16 cellular contexts compared by ENCODE assay signal in genomic region chr7:25860882-25861228, GRCh38.
A peak's percentile ranks its signal among the peaks of the same experiment; 100 is the strongest.
DNase-seq lines count a peak whose midpoint lies in the region; ATAC-seq and TF ChIP-seq lines count a peak whose summit lies in the region.
"Had no signal": no experiment of that assay in that cellular context is flagged by ENCODE, and none has a peak within 500 bp of the region (broad histone marks: within the 10 kb centered on the region; RNA-seq: fewer than 3 reads in every experiment).

No MANE protein-coding gene starts in this region.

- peaks cover 41% of the 10 kb centered on the region for H3K4me1 Mint-ChIP-seq in activated CD8-positive, alpha-beta memory T cell treated with anti-CD3 and anti-CD28 coated beads, Interleukin-2, amount 10 ng/mL, durations not matched to agents 7 days and 5 days
- H3K4me1 Mint-ChIP-seq in IgD-negative memory B cell = peaks cover 0 to 12% (median 5%) of the 10 kb centered on the region in 3 donors
- peaks cover 46% of the 10 kb centered on the region for H3K4me1 Mint-ChIP-seq in activated T-helper 2 cell treated with anti-CD3 and anti-CD28 coated beads, Interferon-gamma antibody, Interleukin-2, Interleukin-4, amounts not matched to agents 10 μg/mL and 5 μg/mL and 100 μg/mL, durations not matched to agents 14 hours and 24 hours and 36 hours (ENCODE audit: low read depth)

- peaks cover 11 to 20% of the 10 kb centered on the region in 2 donors for H3K4me1 ChIP-seq in gastrocnemius medialis

- DNase-seq in activated CD8-positive, alpha-beta memory T cell treated with anti-CD3 and anti-CD28 coated beads, Interleukin-2, amount 10 ng/mL, durations not matched to agents 7 days and 5 days = no peak
- no peak for DNase-seq in activated CD8-positive, alpha-beta memory T cell treated with anti-CD3 and anti-CD28 coated beads, Interleukin-2, amount 50 U/mL, for 4 hours
- no peak for DNase-seq in activated T-helper 2 cell treated with anti-CD3 and anti-CD28 coated beads, Interferon-gamma antibody, Interleukin-2, Interleukin-4, amounts not matched to agents 10 μg/mL and 5 μg/mL and 100 μg/mL, durations not matched to agents 14 hours and 24 hours and 36 hours (ENCODE audit: low spot score)
- DNase-seq in gastrocnemius medialis (no peak), NCI-H2196 (lab: John Stamatoyannopoulos, UW; ENCODE audit: unreplicated experiment) (no peak), GM19238 (ENCODE audit: insufficient read length, low spot score) (no peak), NCI-H2081 treated with DMSO at 0.1 percent for 48 hours (lab: John Stamatoyannopoulos, UW) (no peak)
- DNase-seq: activated CD4-positive, CD25-positive, alpha-beta regulatory T cell treated with anti-CD3 and anti-CD28 coated beads, Interleukin-2, amount 50 U/mL, for 72 hours; COR-L47; dermis blood vessel endothelial cell; SIG-M5; stimulated activated CD4-positive, alpha-beta T cell treated with anti-CD3 and anti-CD28 coated beads, Interleukin-4, amount 100 ng/mL, for 4 hours; stimulated activated CD8-positive, alpha-beta memory T cell treated with anti-CD3 and anti-CD28 coated beads, Interleukin-4, amount 100 ng/mL, for 48 hours; T1000 had no signal

- H3K4me3 Mint-ChIP-seq in activated CD8-positive, alpha-beta memory T cell treated with anti-CD3 and anti-CD28 coated beads, Interleukin-2, amount 10 ng/mL, durations not matched to agents 7 days and 5 days = peak overlapping the region; percentile 9
- H3K4me3 Mint-ChIP-seq in IgD-negative memory B cell = peak overlapping the region in 2 of 4 donors; percentile 39 to 74
- H3K4me3 Mint-ChIP-seq in activated T-helper 2 cell treated with anti-CD3 and anti-CD28 coated beads, Interferon-gamma antibody, Interleukin-2, Interleukin-4, amounts not matched to agents 10 μg/mL and 5 μg/mL and 100 μg/mL, durations not matched to agents 14 hours and 24 hours and 36 hours (ENCODE audit: low read depth) = no peak overlapping the region

- no peak for TF ChIP-seq POLR2A in gastrocnemius medialis (IDR thresholded peaks at IDR 0.05)

- in situ Hi-C loops in gastrocnemius medialis (cut with MboI; ENCODE audit: low sequenced_read_pairs in 4 of 4) = loop anchor here (10.0 to 25.0 kb wide), 5 partner anchors 326 to 1304 kb away; partner anchors contain the start of genes SKAP2 (in 2 of the 4), CBX3 (in 1 of the 4), HNRNPA2B1 (in 1 of the 4) and HOXA9 (in 1 of the 4)

- peaks cover 34 to 35% (median 34%) of the 10 kb centered on the region in 3 donors for H3K27me3 ChIP-seq in gastrocnemius medialis

- intact Hi-C loops in activated T-helper 2 cell treated with anti-CD3 and anti-CD28 coated beads, Interferon-gamma antibody, Interleukin-2, Interleukin-4, amounts not matched to agents 10 μg/mL and 5 μg/mL and 100 μg/mL, durations not matched to agents 14 hours and 24 hours and 36 hours (cut with micrococcal nuclease) = loop anchor here (5.0 to 10.0 kb wide), 2 partner anchors 514 to 1291 kb away; partner anchors contain the start of gene HOXA3
- intact Hi-C loops in gastrocnemius medialis (cut with DNase I; ENCODE audit: low total_unique reads) = loop anchor here (5.0 kb wide), 1 partner anchor 1001 kb away; the partner anchor contains the start of gene SKAP2

- peak overlapping the region in 3 of 4 donors; percentile 32 to 77 (median 66) for H3K27ac ChIP-seq in gastrocnemius medialis

- CTCF ChIA-PET in activated CD8-positive, alpha-beta memory T cell treated with anti-CD3 and anti-CD28 coated beads, Interleukin-2, amount 10 ng/mL, durations not matched to agents 7 days and 5 days (lab: Charles Lee) = interaction anchor here (2.6 kb wide), 1 partner anchor 9 kb away, joined by 16 read pairs; no protein-coding TSS in a partner anchor

- H3K27me3 Mint-ChIP-seq in activated CD8-positive, alpha-beta memory T cell treated with anti-CD3 and anti-CD28 coated beads, Interleukin-2, amount 10 ng/mL, durations not matched to agents 7 days and 5 days = peaks cover 36% of the 10 kb centered on the region
- H3K27me3 Mint-ChIP-seq in IgD-negative memory B cell = peaks cover 37% of the 10 kb centered on the region
- H3K27me3 Mint-ChIP-seq in activated T-helper 2 cell treated with anti-CD3 and anti-CD28 coated beads, Interferon-gamma antibody, Interleukin-2, Interleukin-4, amounts not matched to agents 10 μg/mL and 5 μg/mL and 100 μg/mL, durations not matched to agents 14 hours and 24 hours and 36 hours (ENCODE audit: low read depth) = peaks cover 41% of the 10 kb centered on the region

- H3K9me3 ChIP-seq in gastrocnemius medialis = no peaks in the 10 kb centered on the region

- no peaks in the 10 kb centered on the region for H3K36me3 ChIP-seq in gastrocnemius medialis

- no peak for ATAC-seq in activated CD8-positive, alpha-beta memory T cell treated with anti-CD3 and anti-CD28 coated beads, Interleukin-2, amount 10 ng/mL, durations not matched to agents 7 days and 5 days
- no peak for ATAC-seq in gastrocnemius medialis

- no peak for TF ChIP-seq CTCF in gastrocnemius medialis (IDR thresholded peaks at IDR 0.05 in 4 of 5, conservative IDR thresholded peaks at IDR 0.05 in 1 of 5)

- no peak overlapping the region for H3K27ac Mint-ChIP-seq in activated CD8-positive, alpha-beta memory T cell treated with anti-CD3 and anti-CD28 coated beads, Interleukin-2, amount 10 ng/mL, durations not matched to agents 7 days and 5 days
- peak overlapping the region in 2 of 3 donors; percentile 89 to 96 for H3K27ac Mint-ChIP-seq in IgD-negative memory B cell
- H3K27ac Mint-ChIP-seq in activated T-helper 2 cell treated with anti-CD3 and anti-CD28 coated beads, Interferon-gamma antibody, Interleukin-2, Interleukin-4, amounts not matched to agents 10 μg/mL and 5 μg/mL and 100 μg/mL, durations not matched to agents 14 hours and 24 hours and 36 hours = peak overlapping the region; percentile 89
- H3K27ac Mint-ChIP-seq: activated naive CD8-positive, alpha-beta T cell treated with anti-CD3 and anti-CD28 coated beads, Interleukin-2, amount 10 ng/mL, durations not matched to agents 7 days and 5 days had no signal

- no peaks in the 10 kb centered on the region for H3K9me3 Mint-ChIP-seq in activated CD8-positive, alpha-beta memory T cell treated with anti-CD3 and anti-CD28 coated beads, Interleukin-2, amount 10 ng/mL, durations not matched to agents 7 days and 5 days (ENCODE audit: low read depth)
- peaks cover 0 to 22% (median 3%) of the 10 kb centered on the region in 3 donors for H3K9me3 Mint-ChIP-seq in IgD-negative memory B cell
- no peaks in the 10 kb centered on the region for H3K9me3 Mint-ChIP-seq in activated T-helper 2 cell treated with anti-CD3 and anti-CD28 coated beads, Interferon-gamma antibody, Interleukin-2, Interleukin-4, amounts not matched to agents 10 μg/mL and 5 μg/mL and 100 μg/mL, durations not matched to agents 14 hours and 24 hours and 36 hours

- H3K36me3 Mint-ChIP-seq in activated CD8-positive, alpha-beta memory T cell treated with anti-CD3 and anti-CD28 coated beads, Interleukin-2, amount 10 ng/mL, durations not matched to agents 7 days and 5 days = peaks cover 12% of the 10 kb centered on the region
- peaks cover 2% of the 10 kb centered on the region for H3K36me3 Mint-ChIP-seq in IgD-negative memory B cell
- peaks cover 14% of the 10 kb centered on the region for H3K36me3 Mint-ChIP-seq in activated T-helper 2 cell treated with anti-CD3 and anti-CD28 coated beads, Interferon-gamma antibody, Interleukin-2, Interleukin-4, amounts not matched to agents 10 μg/mL and 5 μg/mL and 100 μg/mL, durations not matched to agents 14 hours and 24 hours and 36 hours (ENCODE audit: low read depth)

- H3K4me3 ChIP-seq in gastrocnemius medialis = no peak overlapping the region
